18 cellular contexts compared by ENCODE assay signal in genomic region chr3:9149566-9149965, GRCh38.
A peak's percentile ranks its signal among the peaks of the same experiment; 100 is the strongest.
DNase-seq lines count a peak whose midpoint lies in the region; ATAC-seq, FAIRE-seq and TF ChIP-seq lines count a peak whose summit lies in the region.
"Had no signal": no experiment of that assay in that cellular context is flagged by ENCODE, and none has a peak within 500 bp of the region (broad histone marks: within the 10 kb centered on the region; RNA-seq: fewer than 3 reads in every experiment).

No MANE protein-coding gene starts in this region.

- H3K9me3 ChIP-seq in pancreas = peaks cover 0 to 10% (median 0%) of the 10 kb centered on the region in 4 donors

- DNase-seq in Caki2 (ENCODE audit: low read depth) = peak; percentile 63
- no peak for DNase-seq in HTR-8/SVneo (ENCODE audit: insufficient read length, low spot score)
- peak; percentile 91 for DNase-seq in bronchial epithelial cell (ENCODE audit: low read depth)
- DNase-seq in pancreas = peak in 1 of 6 donors; percentile 22
- DNase-seq in NCI-H2227 treated with DMSO at 0.1 percent for 48 hours (lab: John Stamatoyannopoulos, UW) = no peak
- no peak for DNase-seq in Ammon's horn (ENCODE audit: low spot score)
- DNase-seq: CD4-positive, CD25-positive, alpha-beta regulatory T cell; DMS79; GM23248; KG1; MM.1S; NCI-H1105; NCI-H1694 treated with DMSO at 0.1 percent for 48 hours; NCI-H446; PC-3 had no signal

- intact Hi-C loops in pancreas (cut with DNase I) = no loop called here

- peak; percentile 10 for TF ChIP-seq CTCF in bronchial epithelial cell (IDR thresholded peaks at IDR 0.05; ENCODE audit: insufficient read depth, low read length, severe bottlenecking)
- TF ChIP-seq CTCF in pancreas (IDR thresholded peaks at IDR 0.05) = no peak

- peak overlapping the region in 1 of 4 donors; percentile 33 for H3K27ac ChIP-seq in pancreas
- H3K27ac ChIP-seq: GM23248, HL-60 had no signal

- ATAC-seq in pancreas = peak; percentile 78 to 87 (median 84)
- no peak for ATAC-seq in activated CD4-positive, CD25-positive, alpha-beta regulatory T cell treated with anti-CD3 and anti-CD28 coated beads, Interleukin-2, amount 50 U/mL, for 24 hours
- ATAC-seq: GM12878, PC-3 had no signal

- in situ Hi-C loops in Caki2 (cut with HindIII; ENCODE audit: low pct_unique_long_range_greater_than_20kb, low sequenced_read_pairs) = no loop called here

- H3K36me3 ChIP-seq in bronchial epithelial cell (ENCODE audit: control insufficient read depth, insufficient read depth, low read length) = peaks cover 3% of the 10 kb centered on the region
- H3K36me3 ChIP-seq in pancreas = no peaks in the 10 kb centered on the region

- WGBS in pancreas, 2 donors = 46 to 52% methylated on average over 5 of the region's 5 CpGs

- H3K27me3 ChIP-seq in bronchial epithelial cell (ENCODE audit: control insufficient read depth, insufficient read depth, low read length) (no peaks in the 10 kb centered on the region), pancreas (no peaks in the 10 kb centered on the region)

- H3K4me1 ChIP-seq in pancreas = peaks cover 0 to 3% (median 0%) of the 10 kb centered on the region in 3 donors

- FAIRE-seq in HTR-8/SVneo (lab: Jason Lieb, UNC) (peak; percentile 16), bronchial epithelial cell (lab: Jason Lieb, UNC) (no peak), pancreas (lab: Jason Lieb, UNC) (no peak)
- FAIRE-seq: GM12878 had no signal

- no peak overlapping the region for H3K4me3 ChIP-seq in bronchial epithelial cell (ENCODE audit: low read depth, low read length)
- no peak overlapping the region for H3K4me3 ChIP-seq in pancreas
- H3K4me3 ChIP-seq: GM12878, GM23248 had no signal

Comparison
In these comparisons a context has a peak if more than half of its experiments do, and no peak if none do; other contexts are left out.
1. DNase-seq: peak in Caki2 (single experiment) and bronchial epithelial cell (single experiment); none in HTR-8/SVneo (single experiment), NCI-H2227 treated with DMSO at 0.1 percent for 48 hours (single experiment) and Ammon's horn (single experiment).
2. ATAC-seq: peak in pancreas (4 of 4); none in activated CD4-positive, CD25-positive, alpha-beta regulatory T cell treated with anti-CD3 and anti-CD28 coated beads, Interleukin-2, amount 50 U/mL, for 24 hours (0 of 2).